In the genomic region with DNA sequence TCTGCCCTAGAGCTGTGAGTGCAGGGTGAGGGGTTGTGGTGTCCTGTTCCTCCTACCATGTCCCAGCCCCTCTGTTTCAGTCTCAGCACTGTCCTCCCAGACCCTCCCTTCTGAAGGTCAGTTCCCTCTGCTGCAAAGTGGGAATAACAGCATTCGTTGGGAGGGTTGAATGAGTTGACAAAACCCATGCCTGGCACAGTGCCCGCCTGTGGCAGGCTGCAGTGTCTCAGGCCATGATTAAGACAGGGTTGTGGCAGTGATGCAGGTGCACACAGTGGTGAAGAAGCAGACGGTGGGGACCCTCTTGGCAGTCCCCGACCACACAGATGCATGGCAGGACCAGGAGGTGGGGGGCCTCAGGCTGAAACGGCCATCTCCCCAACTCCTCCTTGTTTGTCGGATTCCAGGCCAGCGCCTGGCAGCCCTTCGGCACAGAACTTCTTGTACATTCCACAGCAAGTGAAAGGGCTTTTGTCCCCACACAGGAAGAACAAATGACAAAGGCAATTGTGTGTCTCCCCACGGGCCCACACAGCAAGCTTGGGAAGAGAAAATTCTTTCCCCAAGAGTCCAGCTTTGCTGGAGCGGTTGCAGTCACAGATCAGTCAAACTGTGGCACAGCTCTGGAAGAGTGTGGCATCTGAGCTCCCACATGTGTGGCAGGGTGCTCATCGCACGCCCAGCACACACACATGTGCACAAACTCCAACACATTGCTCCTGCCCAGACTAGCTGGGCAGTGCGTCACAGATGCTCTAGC, we compare ENCODE assay signal across 9 cellular contexts. TPM values are rescaled to one million over a fixed set of nuclear protein-coding genes. Genes with fewer than 3 reads are reported as not detected.
DNase-seq lines count a peak whose midpoint lies in the region; ATAC-seq, FAIRE-seq and TF ChIP-seq lines count a peak whose summit lies in the region.
"Had no signal": no experiment of that assay in that cellular context is flagged by ENCODE, and none has a peak within 500 bp of the region (broad histone marks: within the 10 kb centered on the region; RNA-seq: fewer than 3 reads in every experiment).

No MANE protein-coding gene starts in this region.

- H3K79me2 ChIP-seq in HepG2 (ENCODE audit: insufficient read depth, low read length) = no peaks in the 10 kb centered on the region

- ATAC-seq in GM18508 (IDR thresholded peaks at IDR 0.05; ENCODE audit: insufficient read depth, unreplicated experiment) (peak; percentile 1), HG02798 (IDR thresholded peaks at IDR 0.05; ENCODE audit: poor library complexity, unreplicated experiment) (peak; percentile 13), SK-N-SH treated with all-trans-retinoic acid at 6 μM for 48 hours (peak; percentile 76), HepG2 (peak; percentile 36), GM18873 (IDR thresholded peaks at IDR 0.05; ENCODE audit: low FRiP score, unreplicated experiment) (no peak)

- CTCF ChIA-PET in HepG2 (lab: Yijun Ruan, JAX; ENCODE audit: low intra/inter-chr PET ratio, low total read pairs) = no interaction called here
- CTCF ChIA-PET in CD8-positive, alpha-beta memory T cell (lab: Charles Lee) = no interaction called here

- H3K27ac Mint-ChIP-seq in CD8-positive, alpha-beta memory T cell = no peak overlapping the region

- 44% methylated on average over 10 of the region's 13 CpGs for WGBS in HepG2 (ENCODE audit: low lambda C conversion rate)

- H3K27ac ChIP-seq in HepG2 (ENCODE audit: extremely low read length, insufficient read depth, low read length) = peak overlapping the region; percentile 77
- H3K27ac ChIP-seq in CD8-positive, alpha-beta memory T cell (ENCODE audit: low read depth, low read length) = no peak overlapping the region

- H3K4me1 Mint-ChIP-seq in CD8-positive, alpha-beta memory T cell = no peaks in the 10 kb centered on the region

- peak; percentile 73 for DNase-seq in HepG2 (ENCODE audit: low spot score)
- DNase-seq in CD8-positive, alpha-beta memory T cell = no peak
- no peak for DNase-seq in AG08395 (ENCODE audit: low spot score)
- no peak for DNase-seq in GM19238 (ENCODE audit: insufficient read length, low spot score)

- no peak for TF ChIP-seq CTCF in HepG2 (CRISPR knock-in tag; IDR thresholded peaks at IDR 0.05)

- no peak for FAIRE-seq in HepG2 (lab: Jason Lieb, UNC)
- FAIRE-seq: endometrium had no signal

- no peak for TF ChIP-seq RAD21 in HepG2 (CRISPR knock-in tag; IDR thresholded peaks at IDR 0.05)

- H3K27me3 ChIP-seq in HepG2 (ENCODE audit: control insufficient read depth in 1 of 2, insufficient read depth in 2 of 2, low read length in 2 of 2) = no peaks in the 10 kb centered on the region
- H3K27me3 ChIP-seq in CD8-positive, alpha-beta memory T cell (ENCODE audit: insufficient read depth, low read length, poor library complexity, severe bottlenecking) = no peaks in the 10 kb centered on the region

- no peaks in the 10 kb centered on the region for H3K9me3 ChIP-seq in HepG2 (ENCODE audit: low read length)
- H3K9me3 ChIP-seq in CD8-positive, alpha-beta memory T cell (ENCODE audit: low read length) = no peaks in the 10 kb centered on the region

- no peaks in the 10 kb centered on the region for H3K36me3 Mint-ChIP-seq in CD8-positive, alpha-beta memory T cell

- H3K27me3 Mint-ChIP-seq in CD8-positive, alpha-beta memory T cell = peaks cover 3 to 11% of the 10 kb centered on the region in 2 donors

- no peak; a peak in 1 of 4 replicates for TF ChIP-seq POLR2A in HepG2 (IDR thresholded peaks at IDR 0.05; ENCODE audit: insufficient read depth in 1 of 2, low read depth in 2 of 2, low read length in 2 of 2)

- peak overlapping the region; percentile 90 for H3K4me2 ChIP-seq in HepG2 (ENCODE audit: low read depth, low read length)

- H3K4me1 ChIP-seq in HepG2 (ENCODE audit: insufficient read depth, low read length) = peaks cover 95% of the 10 kb centered on the region
- H3K4me1 ChIP-seq in CD8-positive, alpha-beta memory T cell (ENCODE audit: insufficient read depth, low read length) = no peaks in the 10 kb centered on the region

- no peak overlapping the region for H2AFZ ChIP-seq in HepG2 (ENCODE audit: low read length)

- no peaks in the 10 kb centered on the region for H4K20me1 ChIP-seq in HepG2 (ENCODE audit: insufficient read depth, low read length)

- intact Hi-C loops in HepG2 (cut with micrococcal nuclease; ENCODE audit: unreplicated experiment) = loop anchor here (1.0 to 2.0 kb wide), 2 partner anchors 38 to 232 kb away; no protein-coding TSS in a partner anchor

- H3K9ac ChIP-seq in HepG2 (ENCODE audit: insufficient read depth, low read depth, low read length) = peak overlapping the region; percentile 61

- POLR2A ChIA-PET in HepG2 (lab: Yijun Ruan, JAX) = interaction anchor here (1.0 to 2.0 kb wide), 6 partner anchors 12 to 395 kb away, joined by 3 to 12 read pairs (median 5); a partner anchor contains a TSS
- POLR2A ChIA-PET in CD8-positive, alpha-beta memory T cell (lab: Charles Lee) = no interaction called here

- no peak overlapping the region for H3K4me3 Mint-ChIP-seq in CD8-positive, alpha-beta memory T cell

- TF ChIP-seq EP300 in HepG2 (IDR thresholded peaks at IDR 0.05; ENCODE audit: low read depth in 2 of 2, low read length in 2 of 2) (peak in 1 of 2 experiments; percentile 37; a peak in 1 of 4 replicates), HepG2 (CRISPR knock-in tag; IDR thresholded peaks at IDR 0.05; ENCODE audit: borderline replicate concordance) (no peak)

- peak overlapping the region; percentile 14 to 59 (median 45) for H3K4me3 ChIP-seq in HepG2 (replicated peaks in 1 of 3; ENCODE audit: insufficient read depth in 1 of 3, low read depth in 2 of 3, low read length in 3 of 3)
- H3K4me3 ChIP-seq in CD8-positive, alpha-beta memory T cell (ENCODE audit: low read length) = no peak overlapping the region

- H3K9me3 Mint-ChIP-seq in CD8-positive, alpha-beta memory T cell = peaks cover 0 to 1% (median 0%) of the 10 kb centered on the region in 5 donors

- BruUV-seq in HepG2 (replicated peaks; lab: Mats Ljungman, UMichigan) = no TSS peak

- in situ Hi-C loops in HepG2 (cut with HindIII; ENCODE audit: extremely low pct_ligation_motif_present, low pct_unique_long_range_greater_than_20kb) = no loop called here

- no peaks in the 10 kb centered on the region for H3K36me3 ChIP-seq in HepG2 (replicated peaks in 1 of 2; ENCODE audit: control insufficient read depth in 1 of 2, insufficient read depth in 2 of 2, low read length in 2 of 2)
- no peaks in the 10 kb centered on the region for H3K36me3 ChIP-seq in CD8-positive, alpha-beta memory T cell (ENCODE audit: insufficient read depth, low read length)

TF ChIP-seq in SK-N-SH treated with all-trans-retinoic acid at 6 μM for 48 hours, 23 proteins besides CTCF, POLR2A, EP300 and RAD21 (continues in another document):
- TF ChIP-seq OSR1 (CRISPR knock-in tag; IDR thresholded peaks at IDR 0.05) (no peak), BACH2 (CRISPR knock-in tag; IDR thresholded peaks at IDR 0.05; ENCODE audit: borderline replicate concordance) (no peak), ISL1 (CRISPR knock-in tag; IDR thresholded peaks at IDR 0.05) (0 out of 2 replicates have a peak, but pooled peaks have one; percentile 40)

TF ChIP-seq in HepG2, 621 proteins besides CTCF, POLR2A, EP300 and RAD21 (continues in another document):
- peak; percentile 38 for TF ChIP-seq TEAD3 (CRISPR knock-in tag; optimal IDR thresholded peaks at IDR 0.05; ENCODE audit: borderline replicate concordance)
- TF ChIP-seq ZMYM2 (CRISPR knock-in tag; IDR thresholded peaks at IDR 0.05) = peak; percentile 43; the same call in 1 of the 2 replicates
- peak; percentile 70; the same call in 1 of the 2 replicates for TF ChIP-seq KLF13 (CRISPR knock-in tag; IDR thresholded peaks at IDR 0.05)
- 0 out of 2 replicates have a peak, but pooled peaks have one; percentile 29 for TF ChIP-seq ZNF839 (CRISPR knock-in tag; IDR thresholded peaks at IDR 0.05; ENCODE audit: borderline replicate concordance)
- peak; percentile 77 for TF ChIP-seq AGO2 (optimal IDR thresholded peaks at IDR 0.05; ENCODE audit: low read depth, low read length)
- TF ChIP-seq KDM5B (CRISPR knock-in tag; IDR thresholded peaks at IDR 0.05; ENCODE audit: borderline replicate concordance) = peak; percentile 46; the same call in 1 of the 2 replicates
- no peak for TF ChIP-seq WIZ (CRISPR knock-in tag; IDR thresholded peaks at IDR 0.05)
- TF ChIP-seq SOX6 (IDR thresholded peaks at IDR 0.05) = no peak
- TF ChIP-seq SOX6 (CRISPR knock-in tag; IDR thresholded peaks at IDR 0.05) = peak; percentile 52; the same call in 1 of the 2 replicates
- TF ChIP-seq KLF11 (CRISPR knock-in tag; IDR thresholded peaks at IDR 0.05) = no peak
- peak; percentile 59; the same call in 1 of the 2 replicates for TF ChIP-seq ZNF788 (CRISPR knock-in tag; IDR thresholded peaks at IDR 0.05; ENCODE audit: borderline replicate concordance)
- TF ChIP-seq ZNF550 (CRISPR knock-in tag; IDR thresholded peaks at IDR 0.05; ENCODE audit: borderline replicate concordance) = 0 out of 2 replicates have a peak, but pooled peaks have one; percentile 19
- TF ChIP-seq NFE2 (CRISPR knock-in tag; IDR thresholded peaks at IDR 0.05) = peak; percentile 72

RNA-seq across cellular contexts. Expression of a gene that starts 58.1 kb away (rescaled TPM):
- 86.5 and 161 TPM in 2 replicates for total RNA-seq in HepG2 (2016; rRNA removed; fragmentation: Illumina TruSeq; extraction: Trizol)
- total RNA-seq in HepG2 (2016; cell fraction: cytosol; rRNA removed; fragmentation: Illumina TruSeq; extraction: Trizol; ENCODE audit: low read depth) = 35.3 and 38.4 TPM in 2 replicates
- total RNA-seq in HepG2 (2016; cell fraction: insoluble cytoplasmic fraction; rRNA removed; fragmentation: Illumina TruSeq; extraction: Trizol) = 81.2 and 157 TPM in 2 replicates
- 43.3 and 50.6 TPM in 2 replicates for total RNA-seq in HepG2 (2016; cell fraction: membrane; rRNA removed; fragmentation: Illumina TruSeq; extraction: Trizol)
- 148 and 175 TPM in 2 replicates for total RNA-seq in HepG2 (2016; cell fraction: nucleus; rRNA removed; fragmentation: Illumina TruSeq; extraction: Trizol)
- polyA plus RNA-seq in HepG2 (2011; rRNA removed) = 54.5 and 71.1 TPM in 2 replicates
- 40.5 and 55.7 TPM in 2 replicates for polyA plus RNA-seq in HepG2 (2011; cell fraction: cytosol; rRNA removed)
- polyA plus RNA-seq in HepG2 (2011; cell fraction: nucleus; rRNA removed) = 23.7 and 32.0 TPM in 2 replicates
- 133 and 185 TPM in 2 replicates for polyA plus RNA-seq in HepG2 (2012)
- polyA plus RNA-seq in HepG2 (2016; cell fraction: cytosol; fragmentation: Illumina TruSeq; extraction: Trizol; ENCODE audit: low read depth) = 40.3 and 47.3 TPM in 2 replicates
- 110 and 111 TPM in 2 replicates for polyA plus RNA-seq in HepG2 (2016; cell fraction: insoluble cytoplasmic fraction; fragmentation: Illumina TruSeq; extraction: Trizol; ENCODE audit: low read depth)
- polyA plus RNA-seq in HepG2 (2016; cell fraction: membrane; fragmentation: Illumina TruSeq; extraction: Trizol; ENCODE audit: low read depth) = 43.9 and 48.4 TPM in 2 replicates
- 287 and 318 TPM in 2 replicates for polyA plus RNA-seq in HepG2 (2016; cell fraction: nucleus; fragmentation: Illumina TruSeq; extraction: Trizol; ENCODE audit: insufficient read depth, low read depth)
- polyA minus RNA-seq in HepG2 (2011; rRNA and poly(A)+ RNA removed; ENCODE audit: low replicate concordance) = 0.61 and 14.8 TPM in 2 replicates
- 51.5 and 59.4 TPM in 2 replicates for polyA minus RNA-seq in HepG2 (2011; cell fraction: cytosol; rRNA and poly(A)+ RNA removed)
- 33.1 and 43.6 TPM in 2 replicates for polyA minus RNA-seq in HepG2 (2011; cell fraction: nucleus; rRNA and poly(A)+ RNA removed)
- total RNA-seq in CD8-positive, alpha-beta memory T cell = under 1 TPM; 0.39 to 0.71 TPM
- polyA plus RNA-seq in CD8-positive, alpha-beta memory T cell = not detected

Comparison
In these comparisons a context has a peak if more than half of its experiments do, and no peak if none do; other contexts are left out.
1. RNA of a gene that starts 58.1 kb away (total RNA-seq): 35.3 to 175 TPM in HepG2; 0.39 to 0.71 TPM in CD8-positive, alpha-beta memory T cell; every median in the first group is over 10 times any median in the second.